Comparison of ENCODE assay signal across 9 cellular contexts in the genomic region with DNA sequence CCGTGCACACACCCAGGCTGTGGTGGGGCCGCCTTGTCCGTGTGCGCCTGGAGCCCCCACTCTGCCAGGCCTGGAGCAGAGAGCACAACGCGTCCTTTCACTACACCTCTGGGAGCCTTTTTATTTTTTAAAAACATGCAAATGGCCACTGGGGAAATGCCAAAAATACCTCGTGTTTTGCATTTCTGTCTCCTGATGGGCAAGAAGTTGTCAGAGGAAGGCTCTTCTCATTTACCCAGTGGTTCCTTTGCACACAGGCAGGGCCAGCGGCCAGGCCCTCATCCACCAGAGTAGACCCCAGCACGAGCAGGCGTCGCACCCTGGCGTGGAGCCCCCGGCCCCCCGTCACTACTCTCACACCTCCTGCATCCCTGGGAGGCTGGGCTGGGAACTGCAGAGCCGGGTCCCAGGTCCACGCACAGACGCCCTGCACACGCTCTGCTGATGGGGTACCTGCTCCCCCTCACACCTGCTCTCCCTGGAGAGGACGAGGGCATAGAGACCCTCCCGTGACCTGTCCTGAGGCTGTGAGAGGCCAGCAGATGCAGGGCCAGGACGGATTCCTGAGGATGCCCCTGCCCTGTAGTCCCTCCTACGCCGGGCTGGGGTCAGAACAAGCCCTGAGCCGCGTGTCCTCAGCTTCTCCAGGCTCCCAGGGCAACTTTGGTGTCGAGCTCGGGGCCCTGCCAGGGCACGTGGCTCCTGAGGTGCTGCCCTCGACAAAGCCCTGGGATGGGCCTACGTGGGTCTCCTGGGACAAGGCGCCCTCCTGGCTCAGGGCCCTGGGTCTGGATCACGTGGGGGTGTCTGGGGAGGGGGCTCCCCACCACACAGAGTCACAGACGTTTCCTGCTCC.
DNase-seq lines count a peak whose midpoint lies in the region; ATAC-seq and TF ChIP-seq lines count a peak whose summit lies in the region.
"Had no signal": no experiment of that assay in that cellular context is flagged by ENCODE, and none has a peak within 500 bp of the region (broad histone marks: within the 10 kb centered on the region; RNA-seq: fewer than 3 reads in every experiment).

No MANE protein-coding gene starts in this region.

- no peak for TF ChIP-seq CTCF in psoas muscle (IDR thresholded peaks at IDR 0.05)

- intact Hi-C loops in psoas muscle (cut with DNase I) = no loop called here

- peak; percentile 73 for DNase-seq in NCI-H526 treated with DMSO at 0.1 percent for 48 hours (lab: John Stamatoyannopoulos, UW)
- no peak for DNase-seq in psoas muscle
- DNase-seq in effector CD4-positive, alpha-beta T cell = no peak
- no peak for DNase-seq in NCI-H524 (lab: John Stamatoyannopoulos, UW)
- DNase-seq in OCI-M1 (lab: John Stamatoyannopoulos, UW) = no peak

- ATAC-seq in GM19023 (IDR thresholded peaks at IDR 0.05; ENCODE audit: unreplicated experiment) (peak; percentile 72), HG02642 (IDR thresholded peaks at IDR 0.05; ENCODE audit: poor library complexity, unreplicated experiment) (peak; percentile 69), psoas muscle (no peak)
- ATAC-seq: K562 had no signal

- peaks cover 0 to 53% of the 10 kb centered on the region in 2 donors for H3K36me3 ChIP-seq in psoas muscle (ENCODE audit: insufficient read depth in 1 of 2, low read depth in 1 of 2)

- 82 to 84% (median 83%) methylated on average over 33 of the region's 33 CpGs for WGBS in psoas muscle, 3 donors

- H3K27me3 ChIP-seq in psoas muscle (ENCODE audit: insufficient read depth in 3 of 3, low read length in 2 of 3) = no peaks in the 10 kb centered on the region

- peak overlapping the region; percentile 76 for H3K27ac ChIP-seq in psoas muscle

- H3K4me3 ChIP-seq in psoas muscle = no peak overlapping the region
- H3K4me3 ChIP-seq: K562, skin epidermis had no signal

- H3K9me3 ChIP-seq in psoas muscle = no peaks in the 10 kb centered on the region

- peaks cover 4% of the 10 kb centered on the region for H3K4me1 ChIP-seq in psoas muscle

Comparison
In these comparisons a context has a peak if more than half of its experiments do, and no peak if none do; other contexts are left out.
1. ATAC-seq: peak in GM19023 (single experiment) and HG02642 (single experiment); none in psoas muscle (0 of 4).